8 cellular contexts compared by ENCODE assay signal in the genomic region with DNA sequence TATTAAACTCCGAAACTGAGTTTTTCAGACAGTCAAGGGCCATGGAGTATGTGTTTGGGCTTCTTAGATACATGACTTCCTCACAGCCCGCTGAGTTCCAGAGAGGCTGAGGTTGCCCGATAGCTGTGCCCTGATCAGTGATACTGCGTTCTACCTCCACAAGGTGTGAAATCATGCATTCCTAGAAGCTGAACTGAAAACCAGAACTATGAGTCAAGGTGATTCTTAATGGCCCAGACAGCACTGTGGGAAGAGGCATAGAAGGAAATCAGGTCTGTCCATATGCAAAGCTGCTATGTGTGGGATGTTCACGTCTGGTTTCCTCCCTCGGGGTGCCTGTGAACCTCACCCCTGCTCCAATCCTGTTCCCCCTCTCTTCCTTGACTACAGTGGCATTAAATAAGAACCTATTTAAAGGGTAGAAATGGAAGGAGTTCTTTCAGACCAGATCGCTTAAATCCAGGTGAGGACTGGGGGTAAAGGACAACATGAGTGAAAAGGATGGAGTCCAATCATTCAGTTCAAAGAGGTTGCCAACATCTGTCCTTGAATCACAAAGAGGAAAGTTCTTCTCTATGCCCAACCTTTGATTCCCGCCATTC.
DNase-seq lines count a peak whose midpoint lies in the region; ATAC-seq lines count a peak whose summit lies in the region.

No MANE protein-coding gene starts in this region.

- H3K4me3 ChIP-seq in mesenchymal stem cell (ENCODE audit: insufficient read depth in 1 of 2, low read depth in 1 of 2, low read length in 2 of 2), result no peak overlapping the region

- no peak overlapping the region for H2AFZ ChIP-seq in mesenchymal stem cell (ENCODE audit: low read depth, low read length)

- peaks cover 12% of the 10 kb centered on the region for H3K79me1 ChIP-seq in mesenchymal stem cell (replicated peaks; ENCODE audit: low read length, poor library complexity, severe bottlenecking)

- no peak overlapping the region for H2BK5ac ChIP-seq in mesenchymal stem cell (ENCODE audit: low read depth, low read length, poor library complexity, severe bottlenecking)

- H3K18ac ChIP-seq in mesenchymal stem cell (ENCODE audit: low read depth in 1 of 2, low read length in 2 of 2), result peak overlapping the region in 1 of 2 experiments; percentile 30

- no peaks in the 10 kb centered on the region for H3K9me3 ChIP-seq in mesenchymal stem cell (ENCODE audit: control insufficient read depth, low read length)

- H3K4me1 Mint-ChIP-seq in T-helper 2 cell treated with Interferon-gamma antibody and Interleukin-4, amounts not matched to agents 5 μg/mL and 100 μg/mL, for 36 hours (ENCODE audit: low read depth), result peaks cover 48% of the 10 kb centered on the region

- WGBS in mesenchymal stem cell, result 97% methylated on average over 5 of the region's 8 CpGs

- H3K9ac ChIP-seq in mesenchymal stem cell (ENCODE audit: low read length), result no peak overlapping the region

- peak overlapping the region in 1 of 2 experiments; percentile 70 for H2BK12ac ChIP-seq in mesenchymal stem cell (ENCODE audit: low read length in 2 of 2)

- H2BK15ac ChIP-seq in mesenchymal stem cell (ENCODE audit: low read depth, poor library complexity, severe bottlenecking), result no peak overlapping the region

- no peaks in the 10 kb centered on the region for H3K9me3 Mint-ChIP-seq in T-helper 2 cell treated with Interferon-gamma antibody and Interleukin-4, amounts not matched to agents 5 μg/mL and 100 μg/mL, for 36 hours

- peak overlapping the region; percentile 68 for H2AK5ac ChIP-seq in mesenchymal stem cell (ENCODE audit: low read length, severe bottlenecking)

- H2BK120ac ChIP-seq in mesenchymal stem cell (ENCODE audit: low read depth, low read length), result no peak overlapping the region

- ATAC-seq in GM18867 (IDR thresholded peaks at IDR 0.05; ENCODE audit: unreplicated experiment) (peak; percentile 69), HG02840 (IDR thresholded peaks at IDR 0.05; ENCODE audit: low FRiP score, unreplicated experiment) (peak; percentile 60), left lobe of liver (no peak)

- peaks cover 0 to 8% of the 10 kb centered on the region in 2 experiments for H3K36me3 ChIP-seq in mesenchymal stem cell (ENCODE audit: control insufficient read depth in 1 of 2, insufficient read depth in 2 of 2, low read depth in 1 of 2, low read length in 2 of 2)

- H3K36me3 Mint-ChIP-seq in T-helper 2 cell treated with Interferon-gamma antibody and Interleukin-4, amounts not matched to agents 5 μg/mL and 100 μg/mL, for 36 hours (ENCODE audit: low read depth), result no peaks in the 10 kb centered on the region

- H3K27ac ChIP-seq in mesenchymal stem cell (ENCODE audit: low read length, poor library complexity, severe bottlenecking), result peak overlapping the region; percentile 34

- H3K27me3 Mint-ChIP-seq in T-helper 2 cell treated with Interferon-gamma antibody and Interleukin-4, amounts not matched to agents 5 μg/mL and 100 μg/mL, for 36 hours (ENCODE audit: low read depth), result peaks cover 8% of the 10 kb centered on the region

- peak; percentile 62 for DNase-seq in T-helper 2 cell treated with Interferon-gamma antibody and Interleukin-4, amounts not matched to agents 5 μg/mL and 100 μg/mL, for 36 hours (ENCODE audit: low spot score)
- no peak for DNase-seq in mesenchymal stem cell
- no peak for DNase-seq in T1000 (lab: John Stamatoyannopoulos, UW)
- no peak for DNase-seq in NCI-H146 (lab: John Stamatoyannopoulos, UW)
- DNase-seq in left lobe of liver (ENCODE audit: low spot score), result no peak
- DNase-seq in cerebellum (ENCODE audit: low spot score), result no peak

- no peaks in the 10 kb centered on the region for H3K27me3 ChIP-seq in mesenchymal stem cell (ENCODE audit: control insufficient read depth in 1 of 2, insufficient read depth in 1 of 2, low read length in 2 of 2)

- H3K4me2 ChIP-seq in mesenchymal stem cell (ENCODE audit: low read length, poor library complexity, severe bottlenecking), result no peak overlapping the region

- H3K4ac ChIP-seq in mesenchymal stem cell (ENCODE audit: low read depth in 1 of 2, low read length in 2 of 2), result peak overlapping the region in 1 of 2 experiments; percentile 59

- H3K4me3 Mint-ChIP-seq in T-helper 2 cell treated with Interferon-gamma antibody and Interleukin-4, amounts not matched to agents 5 μg/mL and 100 μg/mL, for 36 hours, result peak overlapping the region; percentile 46

- H3K23ac ChIP-seq in mesenchymal stem cell (ENCODE audit: low read length in 2 of 2), result no peak overlapping the region

- no peak overlapping the region for H4K8ac ChIP-seq in mesenchymal stem cell (ENCODE audit: low read length)

- peaks cover 35% of the 10 kb centered on the region for H3K4me1 ChIP-seq in mesenchymal stem cell (ENCODE audit: control insufficient read depth, insufficient read depth, low read depth, low read length)

- H3K14ac ChIP-seq in mesenchymal stem cell (ENCODE audit: low read length in 2 of 2), result peak overlapping the region in 1 of 2 experiments; percentile 44

- no peak overlapping the region for H4K91ac ChIP-seq in mesenchymal stem cell (ENCODE audit: low read length)

- H3K27ac Mint-ChIP-seq in T-helper 2 cell treated with Interferon-gamma antibody and Interleukin-4, amounts not matched to agents 5 μg/mL and 100 μg/mL, for 36 hours, result no peak overlapping the region
